Comparison of ENCODE assay signal across 16 cellular contexts in the genomic region with DNA sequence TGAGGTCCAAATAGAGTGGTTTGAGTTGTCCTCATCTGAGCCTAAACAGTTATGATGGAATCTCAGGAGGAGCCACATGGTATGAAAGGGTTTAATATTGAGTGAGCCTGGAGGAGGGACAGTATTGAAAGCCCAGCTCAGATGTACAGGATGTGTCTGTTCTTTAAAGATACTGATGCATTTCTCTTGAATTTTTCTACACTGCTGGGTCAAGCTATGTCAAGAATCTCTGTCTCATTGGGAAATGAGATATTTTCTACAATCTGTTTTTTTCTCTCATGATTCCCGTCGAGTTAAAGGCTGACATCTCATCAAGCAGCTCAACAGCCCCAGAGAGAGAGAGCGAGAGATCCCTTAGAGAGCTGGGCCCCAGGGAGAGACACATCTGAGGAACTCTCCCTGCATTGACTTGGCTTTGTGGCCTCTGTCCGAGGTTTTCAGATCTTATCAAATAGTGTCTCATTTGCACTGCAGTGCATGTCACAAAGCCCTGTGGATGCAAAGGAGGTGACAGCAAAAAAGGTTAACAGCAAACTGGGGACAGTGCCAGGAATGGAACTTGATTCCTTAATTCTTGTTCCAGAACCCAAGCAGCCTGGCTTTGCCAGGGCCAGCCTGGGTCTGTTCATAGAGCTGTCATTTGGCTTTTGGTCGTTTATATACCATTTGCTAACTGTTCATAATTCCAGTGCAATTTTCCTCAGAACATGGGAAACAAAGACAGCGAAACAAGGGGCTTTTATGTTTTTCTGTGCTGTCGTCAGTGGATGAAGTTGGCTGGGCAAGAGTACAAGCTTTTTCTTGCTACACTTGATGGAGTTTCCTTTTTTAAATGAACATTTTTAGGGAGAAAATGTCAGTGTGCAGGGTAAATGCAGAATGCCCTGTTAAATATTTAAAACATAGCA. TPM values are rescaled to one million over a fixed set of nuclear protein-coding genes. Genes with fewer than 3 reads are reported as not detected.
DNase-seq lines count a peak whose midpoint lies in the region; ATAC-seq and TF ChIP-seq lines count a peak whose summit lies in the region.
"Had no signal": no experiment of that assay in that cellular context is flagged by ENCODE, and none has a peak within 500 bp of the region (broad histone marks: within the 10 kb centered on the region; RNA-seq: fewer than 3 reads in every experiment).

No MANE protein-coding gene starts in this region.

- H3F3A ChIP-seq in SK-N-SH (replicated peaks; ENCODE audit: insufficient read depth) = no peaks in the 10 kb centered on the region

- TF ChIP-seq EP300 in Ishikawa (IDR thresholded peaks at IDR 0.05; ENCODE audit: borderline replicate concordance) (no peak), SK-N-SH (IDR thresholded peaks at IDR 0.05; ENCODE audit: borderline replicate concordance in 1 of 2, low read depth in 1 of 2, low read length in 1 of 2) (peak; percentile 13 to 26; a peak in 1 of 4 replicates)

- H3K4me3 ChIP-seq in SK-N-SH (ENCODE audit: low read depth in 2 of 2, low read length in 1 of 2) (no peak overlapping the region), trophoblast cell (ENCODE audit: low read depth, low read length) (no peak overlapping the region), A673 (ENCODE audit: low read depth, low read length, poor library complexity, severe bottlenecking) (no peak overlapping the region)

- H3K18ac ChIP-seq in trophoblast cell (ENCODE audit: low read length) = no peak overlapping the region

- intact Hi-C loops in left cardiac atrium (cut with DNase I) (loop anchor here in 1 of 2 donors (5.0 to 10.0 kb wide), 3 partner anchors 204 to 383 kb away; no protein-coding TSS in a partner anchor), A673 (cut with micrococcal nuclease; ENCODE audit: unreplicated experiment) (loop anchor here (10.0 kb wide), 1 partner anchor 273 kb away; no protein-coding TSS in a partner anchor)

- POLR2A ChIA-PET in SK-N-SH (lab: Yijun Ruan, JAX) (interaction anchor here (0.6 kb wide), 1 partner anchor 1689 kb away, joined by 7 read pairs; no protein-coding TSS in a partner anchor), A673 (lab: Charles Lee; ENCODE audit: low non-redundant PET) (no interaction called here)

- no peak overlapping the region for H3K14ac ChIP-seq in trophoblast cell (ENCODE audit: low read length)

- CTCF ChIA-PET in SK-N-SH (lab: Yijun Ruan, JAX) (interaction anchor here (1.0 to 5.8 kb wide), 5 partner anchors 202 to 960 kb away, joined by 3 to 61 read pairs (median 7); a partner anchor contains a TSS), A673 (lab: Charles Lee) (interaction anchor here (0.6 kb wide), 1 partner anchor 89 kb away, joined by 4 read pairs; no protein-coding TSS in a partner anchor)

- TF ChIP-seq RAD21 in Ishikawa (IDR thresholded peaks at IDR 0.05; ENCODE audit: low read depth) (no peak), SK-N-SH (IDR thresholded peaks at IDR 0.05; ENCODE audit: low read length) (no peak)

- H3K4me1 ChIP-seq in SK-N-SH (ENCODE audit: control insufficient read depth in 1 of 2, insufficient read depth in 2 of 2, low read depth in 1 of 2, low read length in 1 of 2) (peaks cover 6 to 15% of the 10 kb centered on the region in 2 experiments; a peak in 3 of 4 replicates), trophoblast cell (ENCODE audit: control insufficient read depth in 1 of 2, insufficient read depth in 2 of 2, low read length in 2 of 2) (peaks cover 4 to 14% of the 10 kb centered on the region in 2 experiments), A673 (ENCODE audit: insufficient read depth, low read length, poor library complexity, severe bottlenecking) (no peaks in the 10 kb centered on the region)

- H3K79me2 ChIP-seq in SK-N-SH (ENCODE audit: insufficient read depth) = no peaks in the 10 kb centered on the region
- no peaks in the 10 kb centered on the region for H3K79me2 ChIP-seq in trophoblast cell (ENCODE audit: control insufficient read depth, insufficient read depth, low read length, poor library complexity)

- peak overlapping the region; percentile 15 for H4K91ac ChIP-seq in trophoblast cell (ENCODE audit: low read depth, low read length)

- no peaks in the 10 kb centered on the region for H3K9me2 ChIP-seq in SK-N-SH

- peak overlapping the region; percentile 6 for H2BK12ac ChIP-seq in trophoblast cell (ENCODE audit: low read length)

- H3K4ac ChIP-seq in trophoblast cell (ENCODE audit: low read depth, low read length) = no peak overlapping the region

- H4K20me1 ChIP-seq in SK-N-SH (ENCODE audit: insufficient read depth) = no peaks in the 10 kb centered on the region

- ATAC-seq in left cardiac atrium (peak; percentile 41 to 77), HG02973 (IDR thresholded peaks at IDR 0.05; ENCODE audit: unreplicated experiment) (no peak), GM21390 (IDR thresholded peaks at IDR 0.05; ENCODE audit: unreplicated experiment) (no peak)
- ATAC-seq: activated T-cell treated with anti-CD3 and anti-CD28 coated beads, Interleukin-2, amount 50 U/mL, for 72 hours; HCT116 had no signal

- H3K27ac ChIP-seq in SK-N-SH (ENCODE audit: low read depth in 2 of 2, low read length in 1 of 2) (peak overlapping the region; percentile 35 to 87; a peak in 3 of 4 replicates), trophoblast cell (ENCODE audit: low read depth, low read length) (no peak overlapping the region), A673 (ENCODE audit: low read depth, low read length, poor library complexity, severe bottlenecking) (no peak overlapping the region)
- H3K27ac ChIP-seq: C4-2B had no signal

- H4K12ac ChIP-seq in trophoblast cell (ENCODE audit: low read depth, low read length) = no peak overlapping the region

- WGBS in SK-N-SH (ENCODE audit: low lambda C conversion rate) = 47% methylated on average over 7 of the region's 7 CpGs
- WGBS in trophoblast cell (ENCODE audit: extremely low coverage, insufficient coverage, insufficient read length) = no CpG with 5 or more reads among the region's 7 CpGs

- BruUV-seq in A673 (replicated peaks; lab: Mats Ljungman, UMichigan) = no TSS peak

- in situ Hi-C loops in KBM-7 (cut with MboI; ENCODE audit: low pct_unique_long_range_greater_than_20kb, low sequenced_read_pairs) = no loop called here

- peaks cover 5% of the 10 kb centered on the region for H3K79me1 ChIP-seq in trophoblast cell (ENCODE audit: low read length)

- H2AFZ ChIP-seq in SK-N-SH (ENCODE audit: low read depth) = no peak overlapping the region
- H2AFZ ChIP-seq in trophoblast cell (ENCODE audit: insufficient read depth, low read length, poor library complexity) = no peak overlapping the region

- DNase-seq in SK-N-SH = peak; percentile 16
- DNase-seq in left cardiac atrium = peak; percentile 24
- peak in 1 of 2 donors; percentile 43 for DNase-seq in trophoblast cell
- no peak for DNase-seq in A673 (ENCODE audit: low spot score)
- no peak for DNase-seq in KBM-7
- DNase-seq: activated CD4-positive, alpha-beta T cell treated with anti-CD3 and anti-CD28 coated beads, Interleukin-2, amount 50 U/mL, for 1 hour; activated T-cell treated with anti-CD3 and anti-CD28 coated beads, Interleukin-2, amount 50 U/mL, for 72 hours; aorta; MV-4-11; NCI-H345 had no signal

- no peak overlapping the region for H4K8ac ChIP-seq in trophoblast cell (ENCODE audit: low read depth, low read length)

- H3K4me2 ChIP-seq in SK-N-SH = peak overlapping the region; percentile 19; the same call in 1 of the 2 replicates
- H3K4me2 ChIP-seq in trophoblast cell (ENCODE audit: low read length) = no peak overlapping the region

- no peak overlapping the region for H3K9ac ChIP-seq in SK-N-SH
- no peak overlapping the region for H3K9ac ChIP-seq in trophoblast cell (ENCODE audit: low read length)

- H3K27me3 ChIP-seq in SK-N-SH (ENCODE audit: insufficient read depth) = no peaks in the 10 kb centered on the region
- H3K27me3 ChIP-seq in trophoblast cell (ENCODE audit: insufficient read depth, low read length) = no peaks in the 10 kb centered on the region
- H3K27me3 ChIP-seq in A673 (replicated peaks; ENCODE audit: insufficient read depth, low read depth, low read length, poor library complexity) = no peaks in the 10 kb centered on the region

- peak overlapping the region; percentile 37 for H2BK120ac ChIP-seq in trophoblast cell (ENCODE audit: insufficient read depth, low read length, poor library complexity)

- H3K36me3 ChIP-seq in SK-N-SH (replicated peaks in 1 of 2; ENCODE audit: control insufficient read depth in 1 of 2, insufficient read depth in 2 of 2, low read length in 1 of 2) (no peaks in the 10 kb centered on the region), trophoblast cell (ENCODE audit: control insufficient read depth in 1 of 2, insufficient read depth in 2 of 2, low read length in 2 of 2) (no peaks in the 10 kb centered on the region), A673 (ENCODE audit: insufficient read depth, low read length, poor library complexity, severe bottlenecking) (no peaks in the 10 kb centered on the region)

- H3K23ac ChIP-seq in trophoblast cell (ENCODE audit: low read length) = no peak overlapping the region

- no peak overlapping the region for H2AK5ac ChIP-seq in trophoblast cell (ENCODE audit: low read length)

- H2BK5ac ChIP-seq in trophoblast cell (ENCODE audit: low read depth, low read length, poor library complexity) = peak overlapping the region; percentile 33

- H3K9me3 ChIP-seq in SK-N-SH (no peaks in the 10 kb centered on the region), trophoblast cell (ENCODE audit: insufficient read depth, low read depth, low read length) (no peaks in the 10 kb centered on the region), A673 (ENCODE audit: low read depth, low read length, poor library complexity, severe bottlenecking) (no peaks in the 10 kb centered on the region)

- TF ChIP-seq CTCF in SK-N-SH (IDR thresholded peaks at IDR 0.05) = no peak
- TF ChIP-seq CTCF in A673 (conservative IDR thresholded peaks at IDR 0.05; ENCODE audit: low read depth, low read length) = no peak

TF ChIP-seq in Ishikawa, 13 proteins besides CTCF, POLR2A, EP300 and RAD21:
- TF ChIP-seq NFIC (IDR thresholded peaks at IDR 0.05) (0 out of 2 replicates have a peak, but pooled peaks have one; percentile 23), EGR1 (IDR thresholded peaks at IDR 0.05) (no peak)

TF ChIP-seq in SK-N-SH, 30 proteins besides CTCF, POLR2A, EP300 and RAD21 (continues in another document):
- TF ChIP-seq CHD2 (IDR thresholded peaks at IDR 0.05; ENCODE audit: low read length, partially characterized antibody) (peak; percentile 13), NFIC (IDR thresholded peaks at IDR 0.05; ENCODE audit: borderline replicate concordance) (peak; percentile 52; the same call in 1 of the 2 replicates), POLR2AphosphoS5 (IDR thresholded peaks at IDR 0.05; ENCODE audit: low read depth, low read length) (no peak), RCOR1 (IDR thresholded peaks at IDR 0.05; ENCODE audit: low read length) (no peak), TCF12 (IDR thresholded peaks at IDR 0.05) (peak; percentile 21; the same call in 1 of the 2 replicates)

RNA-seq across cellular contexts. Expression of a gene that starts 19.1 kb away (rescaled TPM):
- 0.99 and 1.0 TPM in 2 replicates for polyA plus RNA-seq in SK-N-SH (2012; rRNA removed)
- 0.80 and 0.85 TPM in 2 replicates for polyA plus RNA-seq in SK-N-SH (2012; cell fraction: cytosol; rRNA removed)
- 0.65 and 1.1 TPM in 2 replicates for polyA plus RNA-seq in SK-N-SH (2012; cell fraction: nucleus; rRNA removed)
- total RNA-seq in left cardiac atrium (not detected), A673 (2021) (not detected in 2 replicates)
- polyA plus RNA-seq in trophoblast cell (2013) = 0.99 and 1.1 TPM in 2 replicates
- total RNA-seq: activated T-cell treated with anti-CD3 and anti-CD28 coated beads, Interleukin-2, amount 50 U/mL, for 72 hours; aorta; G401 had no signal
- polyA plus RNA-seq: aorta had no signal

Comparison
In these comparisons a context has a peak if more than half of its experiments do, and no peak if none do; other contexts are left out.
1. DNase-seq: peak in SK-N-SH (single experiment) and left cardiac atrium (single experiment); none in A673 (single experiment) and KBM-7 (single experiment).
2. H3K27ac ChIP-seq: peak in SK-N-SH (2 of 2); none in trophoblast cell (single experiment) and A673 (single experiment).
3. ATAC-seq: peak in left cardiac atrium (2 of 2); none in HG02973 (single experiment) and GM21390 (single experiment).